In the genomic region with DNA sequence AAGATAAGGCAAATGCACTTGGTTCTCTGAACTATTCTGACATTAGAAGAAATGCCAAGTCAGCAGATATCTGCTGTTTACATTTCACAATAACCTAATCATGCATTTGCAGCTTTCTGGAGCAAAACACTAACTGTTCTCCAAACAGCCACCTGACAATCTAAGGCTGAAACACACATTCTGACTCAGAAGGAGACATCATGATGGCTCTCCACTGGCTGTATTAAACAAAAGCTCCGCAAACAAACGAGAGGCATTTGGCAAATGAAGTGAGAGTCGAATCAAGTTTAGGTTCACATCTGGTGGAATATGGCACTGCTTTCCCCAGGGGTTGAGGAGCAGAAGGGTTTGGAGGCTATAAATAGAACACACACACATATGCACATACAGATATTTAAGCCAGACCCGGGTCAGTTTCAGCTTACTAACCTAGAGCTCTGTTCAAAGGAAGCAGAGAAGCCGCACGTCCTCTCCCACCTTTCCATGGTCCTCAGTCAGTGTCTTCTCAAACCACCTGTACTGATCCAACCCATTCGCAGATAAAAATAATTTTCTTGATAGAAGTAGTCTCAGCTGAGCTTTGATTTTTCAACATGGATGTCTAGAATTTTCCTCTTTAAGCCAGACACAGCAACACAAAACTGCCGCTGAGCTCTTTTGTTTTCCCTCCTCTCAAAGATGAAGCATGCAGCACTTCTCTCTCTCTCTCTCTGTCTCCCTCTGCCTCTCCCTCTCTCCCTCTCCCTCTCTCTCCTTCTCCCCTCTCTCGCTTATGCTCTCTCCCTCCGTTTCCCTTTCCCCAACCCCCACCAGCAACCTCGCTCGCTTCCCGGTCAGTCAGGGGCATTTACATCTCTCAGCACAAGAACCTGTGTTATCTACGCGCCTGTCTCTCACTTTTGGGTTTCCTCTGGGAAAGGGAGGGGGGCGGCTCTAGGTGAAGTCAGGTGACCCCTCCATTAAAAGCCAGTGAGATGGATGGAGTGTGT, we compare ENCODE assay signal across 8 cellular contexts.
DNase-seq lines count a peak whose midpoint lies in the region; ATAC-seq and TF ChIP-seq lines count a peak whose summit lies in the region.

No MANE protein-coding gene starts in this region.

- DNase-seq in NCI-H524 treated with DMSO at 0.1 percent for 48 hours (lab: John Stamatoyannopoulos, UW) = peak; percentile 46
- DNase-seq in glutamatergic neuron = peak; percentile 68
- DNase-seq in activated CD8-positive, alpha-beta T cell treated with anti-CD3 and anti-CD28 coated beads, Interleukin-2, amount 10 ng/mL, durations not matched to agents 7 days and 5 days = no peak
- DNase-seq in NCI-H226 = no peak

- H3K4me1 ChIP-seq in rectal smooth muscle tissue (ENCODE audit: control insufficient read depth, insufficient read depth, low read length) = peaks cover 6% of the 10 kb centered on the region

- no peaks in the 10 kb centered on the region for H3K27me3 ChIP-seq in rectal smooth muscle tissue (ENCODE audit: control insufficient read depth, insufficient read depth, low read length)

- H3K27me3 Mint-ChIP-seq in glutamatergic neuron (ENCODE audit: unreplicated experiment) = peaks cover 11% of the 10 kb centered on the region
- H3K27me3 Mint-ChIP-seq in activated CD8-positive, alpha-beta T cell treated with anti-CD3 and anti-CD28 coated beads, Interleukin-2, amount 10 ng/mL, durations not matched to agents 7 days and 5 days (ENCODE audit: low read depth) = peaks cover 8% of the 10 kb centered on the region

- peaks cover 21% of the 10 kb centered on the region for H3K4me1 Mint-ChIP-seq in glutamatergic neuron (ENCODE audit: low read depth, unreplicated experiment)
- H3K4me1 Mint-ChIP-seq in activated CD8-positive, alpha-beta T cell treated with anti-CD3 and anti-CD28 coated beads, Interleukin-2, amount 10 ng/mL, durations not matched to agents 7 days and 5 days (ENCODE audit: low read depth) = no peaks in the 10 kb centered on the region

- POLR2A ChIA-PET in activated CD8-positive, alpha-beta T cell treated with anti-CD3 and anti-CD28 coated beads, Interleukin-2, amount 10 ng/mL, durations not matched to agents 7 days and 5 days (lab: Charles Lee) = no interaction called here

- no peak overlapping the region for H3K9ac ChIP-seq in rectal smooth muscle tissue (ENCODE audit: low read length)

- peaks cover 8% of the 10 kb centered on the region for H3K9me3 Mint-ChIP-seq in glutamatergic neuron (ENCODE audit: unreplicated experiment)
- H3K9me3 Mint-ChIP-seq in activated CD8-positive, alpha-beta T cell treated with anti-CD3 and anti-CD28 coated beads, Interleukin-2, amount 10 ng/mL, durations not matched to agents 7 days and 5 days (ENCODE audit: insufficient read depth) = no peaks in the 10 kb centered on the region

- H3K36me3 ChIP-seq in rectal smooth muscle tissue (ENCODE audit: control insufficient read depth, insufficient read depth, low read length) = no peaks in the 10 kb centered on the region

- CTCF ChIA-PET in activated CD8-positive, alpha-beta T cell treated with anti-CD3 and anti-CD28 coated beads, Interleukin-2, amount 10 ng/mL, durations not matched to agents 7 days and 5 days (lab: Charles Lee) = no interaction called here

- TF ChIP-seq CTCF in glutamatergic neuron (IDR thresholded peaks at IDR 0.05; ENCODE audit: partially characterized antibody, unreplicated experiment) = no peak

- no peak overlapping the region for H3K27ac ChIP-seq in rectal smooth muscle tissue (ENCODE audit: low read depth, low read length)

- no peaks in the 10 kb centered on the region for H3K36me3 Mint-ChIP-seq in glutamatergic neuron (ENCODE audit: unreplicated experiment)
- H3K36me3 Mint-ChIP-seq in activated CD8-positive, alpha-beta T cell treated with anti-CD3 and anti-CD28 coated beads, Interleukin-2, amount 10 ng/mL, durations not matched to agents 7 days and 5 days (ENCODE audit: low read depth) = no peaks in the 10 kb centered on the region

- no peak overlapping the region for H3K27ac Mint-ChIP-seq in glutamatergic neuron (ENCODE audit: unreplicated experiment)
- H3K27ac Mint-ChIP-seq in activated CD8-positive, alpha-beta T cell treated with anti-CD3 and anti-CD28 coated beads, Interleukin-2, amount 10 ng/mL, durations not matched to agents 7 days and 5 days = no peak overlapping the region

- H3K4me3 ChIP-seq in rectal smooth muscle tissue (ENCODE audit: low read length) = peak overlapping the region; percentile 49

- peak; percentile 52 for ATAC-seq in GM19395 (IDR thresholded peaks at IDR 0.05; ENCODE audit: unreplicated experiment)
- ATAC-seq in activated CD8-positive, alpha-beta T cell treated with anti-CD3 and anti-CD28 coated beads, Interleukin-2, amount 10 ng/mL, durations not matched to agents 7 days and 5 days = no peak
- ATAC-seq in GM19397 (IDR thresholded peaks at IDR 0.05; ENCODE audit: unreplicated experiment) = no peak
- no peak for ATAC-seq in GM21367 (IDR thresholded peaks at IDR 0.05; ENCODE audit: unreplicated experiment)

- no peak overlapping the region for H3K4me3 Mint-ChIP-seq in glutamatergic neuron (ENCODE audit: unreplicated experiment)
- H3K4me3 Mint-ChIP-seq in activated CD8-positive, alpha-beta T cell treated with anti-CD3 and anti-CD28 coated beads, Interleukin-2, amount 10 ng/mL, durations not matched to agents 7 days and 5 days = no peak overlapping the region

Comparison
In these comparisons a context has a peak if more than half of its experiments do, and no peak if none do; other contexts are left out.
1. DNase-seq: peak in NCI-H524 treated with DMSO at 0.1 percent for 48 hours (single experiment) and glutamatergic neuron (single experiment); none in activated CD8-positive, alpha-beta T cell treated with anti-CD3 and anti-CD28 coated beads, Interleukin-2, amount 10 ng/mL, durations not matched to agents 7 days and 5 days (single experiment) and NCI-H226 (single experiment).